ENCODE assay signal across 11 cellular contexts in genomic region chr3:51637144-51637940, GRCh38. TPM values are rescaled to one million over a fixed set of nuclear protein-coding genes. Genes with fewer than 3 reads are reported as not detected.
A peak's percentile ranks its signal among the peaks of the same experiment; 100 is the strongest.
DNase-seq lines count a peak whose midpoint lies in the region; ATAC-seq and TF ChIP-seq lines count a peak whose summit lies in the region.
"Had no signal": no experiment of that assay in that cellular context is flagged by ENCODE, and none has a peak within 500 bp of the region (broad histone marks: within the 10 kb centered on the region; RNA-seq: fewer than 3 reads in every experiment).

No MANE protein-coding gene starts in this region.

- H3K4me1 Mint-ChIP-seq in WTC11 (no peaks in the 10 kb centered on the region), progenitor cell of endocrine pancreas (ENCODE audit: low read depth) (no peaks in the 10 kb centered on the region)

- POLR2A ChIA-PET in WTC11 (lab: Charles Lee) = no interaction called here

- H3K36me3 Mint-ChIP-seq in WTC11 = peaks cover 51% of the 10 kb centered on the region
- H3K36me3 Mint-ChIP-seq in progenitor cell of endocrine pancreas (ENCODE audit: insufficient read depth) = peaks cover 19% of the 10 kb centered on the region

- CTCF ChIA-PET in WTC11 (lab: Charles Lee) = interaction anchor here (1.0 kb wide), 1 partner anchor 45 kb away, joined by 3 read pairs; no protein-coding TSS in a partner anchor

- TF ChIP-seq CTCF in WTC11 (IDR thresholded peaks at IDR 0.05) (no peak), progenitor cell of endocrine pancreas (IDR thresholded peaks at IDR 0.05; ENCODE audit: unreplicated experiment) (no peak), GM13977 (IDR thresholded peaks at IDR 0.05; ENCODE audit: extremely low read depth, insufficient read depth, missing control alignments) (no peak)

- no peaks in the 10 kb centered on the region for H3K27me3 Mint-ChIP-seq in WTC11 (ENCODE audit: low read depth)
- no peaks in the 10 kb centered on the region for H3K27me3 Mint-ChIP-seq in progenitor cell of endocrine pancreas

- in situ Hi-C loops in GM13977 (cut with MboI; ENCODE audit: low pct_unique_long_range_greater_than_20kb, low sequenced_read_pairs, unreplicated experiment) = no loop called here

- H3K9me3 Mint-ChIP-seq in WTC11 (no peaks in the 10 kb centered on the region), progenitor cell of endocrine pancreas (ENCODE audit: low read depth) (no peaks in the 10 kb centered on the region)

- DNase-seq in HPDE6-E6E7 (ENCODE audit: extremely low spot score) (peak; percentile 2), WTC11 (ENCODE audit: low spot score) (no peak), islet precursor cell (peak; percentile 85), progenitor cell of endocrine pancreas (ENCODE audit: low spot score, unreplicated experiment) (no peak), glomerular visceral epithelial cell (ENCODE audit: extremely low spot score) (no peak), globus pallidus (ENCODE audit: low spot score) (no peak), GM13977 (ENCODE audit: low spot score) (no peak)
- DNase-seq: NCI-H1092, NCI-H748 treated with DMSO at 0.1 percent for 48 hours, SIG-M5 had no signal

- H3K4me3 Mint-ChIP-seq in WTC11 (no peak overlapping the region), progenitor cell of endocrine pancreas (ENCODE audit: low read depth) (no peak overlapping the region)

- H3K27ac Mint-ChIP-seq in WTC11 (peak overlapping the region; percentile 69; the same call in 1 of the 2 replicates), progenitor cell of endocrine pancreas (peak overlapping the region; percentile 78)

- ATAC-seq in WTC11 (no peak), HG02610 (IDR thresholded peaks at IDR 0.05; ENCODE audit: unreplicated experiment) (no peak)

TF ChIP-seq in WTC11, 78 proteins besides CTCF, POLR2A, EP300 and RAD21:
- TF ChIP-seq OVOL2 (CRISPR knock-in tag; IDR thresholded peaks at IDR 0.05; ENCODE audit: borderline replicate concordance) (no peak), MXD4 (CRISPR knock-in tag; IDR thresholded peaks at IDR 0.05; ENCODE audit: borderline replicate concordance) (no peak), ZNF671 (CRISPR knock-in tag; IDR thresholded peaks at IDR 0.05) (no peak), ETV6 (CRISPR knock-in tag; IDR thresholded peaks at IDR 0.05) (no peak), NR1H2 (CRISPR knock-in tag; IDR thresholded peaks at IDR 0.05) (no peak), MAX (CRISPR knock-in tag; IDR thresholded peaks at IDR 0.05) (no peak)

RNA-seq across cellular contexts. Expression of gene TEX264, which starts 33.7 kb away (rescaled TPM):
- 11.8 to 17.5 TPM (median 17.5 TPM) in 3 replicates for total RNA-seq in WTC11 (2021)
- total RNA-seq in progenitor cell of endocrine pancreas = 29.6 and 30.6 TPM in 2 replicates

Comparison
In these comparisons a context has a peak if more than half of its experiments do, and no peak if none do; other contexts are left out.
1. DNase-seq: peak in HPDE6-E6E7 (single experiment) and islet precursor cell (single experiment); none in WTC11 (single experiment), progenitor cell of endocrine pancreas (single experiment), glomerular visceral epithelial cell (single experiment), globus pallidus (single experiment) and GM13977 (single experiment).